Comparison of ENCODE assay signal across 1 cellular context in genomic region chr17:30956764-30957374, GRCh38.
TF ChIP-seq lines count a peak whose summit lies in the region.

No MANE protein-coding gene starts in this region.

TF ChIP-seq in SK-N-SH, 30 proteins besides CTCF, POLR2A, EP300 and RAD21 (continued from another document):
- TF ChIP-seq ZBTB33 (IDR thresholded peaks at IDR 0.05; ENCODE audit: borderline replicate concordance, low read depth) (no peak), GABPA (IDR thresholded peaks at IDR 0.05; ENCODE audit: low read depth) (no peak)
